In the genomic region with DNA sequence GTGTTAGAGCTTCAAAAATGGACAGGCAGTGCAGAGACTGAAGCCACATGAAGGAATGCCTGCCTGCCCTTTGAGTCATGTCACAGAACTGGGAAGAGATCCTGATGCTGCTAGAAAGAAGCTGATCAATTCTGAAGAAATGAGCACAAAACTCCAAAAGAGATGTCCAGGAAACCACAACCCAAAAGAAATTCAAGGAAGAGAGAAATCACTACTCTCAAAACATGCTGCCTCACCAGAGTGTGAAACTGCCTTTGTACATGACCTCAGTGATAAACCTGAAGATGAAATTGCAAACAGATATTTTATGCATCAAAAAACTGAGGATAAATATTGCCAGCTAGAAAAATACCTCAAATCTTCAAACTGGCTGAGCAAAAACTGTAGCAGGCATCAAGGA, we compare ENCODE assay signal across 29 cellular contexts.
"Had no signal": no experiment of that assay in that cellular context is flagged by ENCODE, and none has a peak within 500 bp of the region (broad histone marks: within the 10 kb centered on the region; RNA-seq: fewer than 3 reads in every experiment).

No MANE protein-coding gene starts in this region.

- H3K4me1 Mint-ChIP-seq: stimulated activated memory B cell treated with anti-CD40 and anti-IgM and Interleukin-4, amounts not matched to agents 10 μg/mL and 1 μg/mL and 100 μg/mL, for 72 hours had no signal

- H3K4me2 ChIP-seq: smooth muscle cell had no signal

- H3K27ac Mint-ChIP-seq: activated naive CD4-positive, alpha-beta T cell treated with anti-CD3 and anti-CD28 coated beads for 36 hours; activated T-helper 1 cell treated with anti-CD3 and anti-CD28 coated beads, Interleukin-12 subunit alpha, Interleukin-12 subunit beta, Interleukin-2, Interleukin-4 antibody, amounts not matched to agents 30 ng/mL and 10 ng/mL and 1 ng/mL, durations not matched to agents 14 hours and 24 hours and 36 hours; natural killer cell; stimulated activated memory B cell treated with anti-CD40 and anti-IgM and Interleukin-4, amounts not matched to agents 10 μg/mL and 1 μg/mL and 100 μg/mL, for 72 hours had no signal

- H3K27me3 Mint-ChIP-seq: stimulated activated memory B cell treated with anti-CD40 and anti-IgM and Interleukin-4, amounts not matched to agents 10 μg/mL and 1 μg/mL and 100 μg/mL, for 72 hours had no signal

- H3K9me3 ChIP-seq: gastrocnemius medialis, left lung, lower lobe of right lung, pancreas, prostate gland, sigmoid colon, stomach, tibial artery had no signal

- ATAC-seq: gastrocnemius medialis; natural killer cell; pancreas; stimulated activated memory B cell treated with anti-CD40 and anti-IgM and Interleukin-4, amounts not matched to agents 10 μg/mL and 1 μg/mL and 100 μg/mL, for 72 hours had no signal

- H3K9me3 Mint-ChIP-seq: activated naive CD4-positive, alpha-beta T cell treated with anti-CD3 and anti-CD28 coated beads for 36 hours; activated T-helper 1 cell treated with anti-CD3 and anti-CD28 coated beads, Interleukin-12 subunit alpha, Interleukin-12 subunit beta, Interleukin-2, Interleukin-4 antibody, amounts not matched to agents 30 ng/mL and 10 ng/mL and 1 ng/mL, durations not matched to agents 14 hours and 24 hours and 36 hours; natural killer cell; stimulated activated memory B cell treated with anti-CD40 and anti-IgM and Interleukin-4, amounts not matched to agents 10 μg/mL and 1 μg/mL and 100 μg/mL, for 72 hours had no signal

- H3K36me3 ChIP-seq: prostate gland had no signal

- H3K4me3 Mint-ChIP-seq: activated naive CD4-positive, alpha-beta T cell treated with anti-CD3 and anti-CD28 coated beads for 36 hours; activated T-helper 1 cell treated with anti-CD3 and anti-CD28 coated beads, Interleukin-12 subunit alpha, Interleukin-12 subunit beta, Interleukin-2, Interleukin-4 antibody, amounts not matched to agents 30 ng/mL and 10 ng/mL and 1 ng/mL, durations not matched to agents 14 hours and 24 hours and 36 hours; natural killer cell; stimulated activated memory B cell treated with anti-CD40 and anti-IgM and Interleukin-4, amounts not matched to agents 10 μg/mL and 1 μg/mL and 100 μg/mL, for 72 hours had no signal

- DNase-seq: activated CD4-positive, alpha-beta T cell treated with anti-CD3 and anti-CD28 coated beads for 4 hours; activated CD4-positive, alpha-beta T cell treated with anti-CD3 and anti-CD28 coated beads, Interleukin-2, amount 50 U/mL, for 48 hours; activated CD8-positive, alpha-beta memory T cell treated with anti-CD3 and anti-CD28 coated beads for 24 hours; activated effector memory CD4-positive, alpha-beta T cell treated with anti-CD3 and anti-CD28 coated beads, Interleukin-2, amount 50 U/mL, for 16 hours; activated naive CD4-positive, alpha-beta T cell treated with anti-CD3 and anti-CD28 coated beads for 36 hours; activated T-cell treated with anti-CD3 and anti-CD28 coated beads, Interleukin-2, amount 50 U/mL, for 1 hour; amniotic stem cell; brain microvascular endothelial cell; effector memory CD4-positive, alpha-beta T cell; gastrocnemius medialis; hypothalamus; left lung; lower lobe of right lung; mesenchymal stem cell; natural killer cell; pancreas; sigmoid colon; stimulated activated CD4-positive, alpha-beta T cell treated with anti-CD3 and anti-CD28 coated beads, Interleukin-1b, Interleukin-23, amount 100 ng/mL, for 48 hours; stimulated activated CD4-positive, alpha-beta T cell treated with anti-CD3 and anti-CD28 coated beads, Interleukin-4, amount 100 ng/mL, for 4 hours; stimulated activated CD8-positive, alpha-beta memory T cell treated with anti-CD3 and anti-CD28 coated beads, Interleukin-4, amount 100 ng/mL, for 48 hours; T-helper 1 cell; tibial artery had no signal

- H3K4me1 ChIP-seq: gastrocnemius medialis, left lung, lower lobe of right lung, pancreas, prostate gland, sigmoid colon, stomach, tibial artery had no signal

- H3K4me3 ChIP-seq: coronary artery, dorsolateral prefrontal cortex, gastrocnemius medialis, left lung, lower lobe of right lung, pancreas, prostate gland, sigmoid colon, smooth muscle cell, stomach, tibial artery had no signal

- H3K27me3 ChIP-seq: brain microvascular endothelial cell, dorsolateral prefrontal cortex, gastrocnemius medialis, left lung, pancreas, sigmoid colon, stomach, tibial artery had no signal

- H3K27ac ChIP-seq: brain microvascular endothelial cell, coronary artery, dorsolateral prefrontal cortex, gastrocnemius medialis, left lung, lower lobe of right lung, pancreas, prostate gland, sigmoid colon, stomach, tibial artery had no signal
